ENCODE assay signal across 1 cellular context in the genomic region with DNA sequence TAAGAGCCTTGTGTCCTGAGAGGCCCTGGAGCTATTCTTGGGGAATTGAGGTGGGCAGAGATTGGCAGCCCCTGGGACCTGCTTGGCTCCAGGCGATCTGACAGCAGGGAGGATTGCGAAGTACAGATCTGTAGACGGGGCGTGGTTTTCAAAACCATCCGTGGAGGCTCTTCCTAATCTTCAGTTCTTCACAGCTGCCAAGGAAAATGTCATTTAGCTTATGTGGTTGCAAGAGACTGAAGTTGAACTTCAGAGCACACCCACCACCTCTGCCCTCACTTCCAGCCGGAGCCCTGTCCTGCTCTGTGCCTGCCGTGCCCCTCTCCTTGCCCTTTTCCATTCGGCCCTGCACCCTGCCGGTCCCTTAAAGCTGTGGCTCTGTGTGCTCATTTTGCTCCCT.
TF ChIP-seq lines count a peak whose summit lies in the region.

No MANE protein-coding gene starts in this region.

TF ChIP-seq in SK-N-SH, 30 proteins besides CTCF, POLR2A, EP300 and RAD21:
- TF ChIP-seq FOXJ3 (CRISPR knock-in tag; IDR thresholded peaks at IDR 0.05), result no peak
- no peak for TF ChIP-seq MXI1 (IDR thresholded peaks at IDR 0.05; ENCODE audit: low read depth, low read length)
- TF ChIP-seq, protein P1, sequence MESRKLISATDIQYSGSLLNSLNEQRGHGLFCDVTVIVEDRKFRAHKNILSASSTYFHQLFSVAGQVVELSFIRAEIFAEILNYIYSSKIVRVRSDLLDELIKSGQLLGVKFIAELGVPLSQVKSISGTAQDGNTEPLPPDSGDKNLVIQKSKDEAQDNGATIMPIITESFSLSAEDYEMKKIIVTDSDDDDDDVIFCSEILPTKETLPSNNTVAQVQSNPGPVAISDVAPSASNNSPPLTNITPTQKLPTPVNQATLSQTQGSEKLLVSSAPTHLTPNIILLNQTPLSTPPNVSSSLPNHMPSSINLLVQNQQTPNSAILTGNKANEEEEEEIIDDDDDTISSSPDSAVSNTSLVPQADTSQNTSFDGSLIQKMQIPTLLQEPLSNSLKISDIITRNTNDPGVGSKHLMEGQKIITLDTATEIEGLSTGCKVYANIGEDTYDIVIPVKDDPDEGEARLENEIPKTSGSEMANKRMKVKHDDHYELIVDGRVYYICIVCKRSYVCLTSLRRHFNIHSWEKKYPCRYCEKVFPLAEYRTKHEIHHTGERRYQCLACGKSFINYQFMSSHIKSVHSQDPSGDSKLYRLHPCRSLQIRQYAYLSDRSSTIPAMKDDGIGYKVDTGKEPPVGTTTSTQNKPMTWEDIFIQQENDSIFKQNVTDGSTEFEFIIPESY (IDR thresholded peaks at IDR 0.05; ENCODE audit: borderline replicate concordance, low read depth), result no peak
- no peak for TF ChIP-seq SIN3A (IDR thresholded peaks at IDR 0.05; ENCODE audit: borderline replicate concordance, low read depth, low read length)
- TF ChIP-seq, protein P2, sequence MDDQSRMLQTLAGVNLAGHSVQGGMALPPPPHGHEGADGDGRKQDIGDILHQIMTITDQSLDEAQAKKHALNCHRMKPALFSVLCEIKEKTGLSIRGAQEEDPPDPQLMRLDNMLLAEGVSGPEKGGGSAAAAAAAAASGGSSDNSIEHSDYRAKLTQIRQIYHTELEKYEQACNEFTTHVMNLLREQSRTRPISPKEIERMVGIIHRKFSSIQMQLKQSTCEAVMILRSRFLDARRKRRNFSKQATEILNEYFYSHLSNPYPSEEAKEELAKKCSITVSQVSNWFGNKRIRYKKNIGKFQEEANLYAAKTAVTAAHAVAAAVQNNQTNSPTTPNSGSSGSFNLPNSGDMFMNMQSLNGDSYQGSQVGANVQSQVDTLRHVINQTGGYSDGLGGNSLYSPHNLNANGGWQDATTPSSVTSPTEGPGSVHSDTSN (IDR thresholded peaks at IDR 0.05), result no peak
- no peak for TF ChIP-seq ELF1 (IDR thresholded peaks at IDR 0.05)
- no peak for TF ChIP-seq TAF1 (IDR thresholded peaks at IDR 0.05; ENCODE audit: borderline replicate concordance, low read depth, low read length)
- TF ChIP-seq FOXM1 (IDR thresholded peaks at IDR 0.05; ENCODE audit: low read depth), result no peak
- TF ChIP-seq POLR2AphosphoS5 (IDR thresholded peaks at IDR 0.05; ENCODE audit: low read depth, low read length), result no peak
- TF ChIP-seq, protein P3, sequence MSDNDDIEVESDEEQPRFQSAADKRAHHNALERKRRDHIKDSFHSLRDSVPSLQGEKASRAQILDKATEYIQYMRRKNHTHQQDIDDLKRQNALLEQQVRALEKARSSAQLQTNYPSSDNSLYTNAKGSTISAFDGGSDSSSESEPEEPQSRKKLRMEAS (IDR thresholded peaks at IDR 0.05; ENCODE audit: low read depth), result no peak
- TF ChIP-seq YY1 (IDR thresholded peaks at IDR 0.05; ENCODE audit: low read depth), result no peak
- TF ChIP-seq SMC3 (IDR thresholded peaks at IDR 0.05; ENCODE audit: low read depth, low read length), result no peak
- TF ChIP-seq RFX5 (IDR thresholded peaks at IDR 0.05; ENCODE audit: low read length), result no peak
- no peak for TF ChIP-seq GABPA (IDR thresholded peaks at IDR 0.05; ENCODE audit: low read depth)
- TF ChIP-seq TCF12 (IDR thresholded peaks at IDR 0.05), result no peak
- TF ChIP-seq GATA2 (CRISPR knock-in tag; IDR thresholded peaks at IDR 0.05), result no peak
